ENCODE assay signal across 16 cellular contexts in the genomic region with DNA sequence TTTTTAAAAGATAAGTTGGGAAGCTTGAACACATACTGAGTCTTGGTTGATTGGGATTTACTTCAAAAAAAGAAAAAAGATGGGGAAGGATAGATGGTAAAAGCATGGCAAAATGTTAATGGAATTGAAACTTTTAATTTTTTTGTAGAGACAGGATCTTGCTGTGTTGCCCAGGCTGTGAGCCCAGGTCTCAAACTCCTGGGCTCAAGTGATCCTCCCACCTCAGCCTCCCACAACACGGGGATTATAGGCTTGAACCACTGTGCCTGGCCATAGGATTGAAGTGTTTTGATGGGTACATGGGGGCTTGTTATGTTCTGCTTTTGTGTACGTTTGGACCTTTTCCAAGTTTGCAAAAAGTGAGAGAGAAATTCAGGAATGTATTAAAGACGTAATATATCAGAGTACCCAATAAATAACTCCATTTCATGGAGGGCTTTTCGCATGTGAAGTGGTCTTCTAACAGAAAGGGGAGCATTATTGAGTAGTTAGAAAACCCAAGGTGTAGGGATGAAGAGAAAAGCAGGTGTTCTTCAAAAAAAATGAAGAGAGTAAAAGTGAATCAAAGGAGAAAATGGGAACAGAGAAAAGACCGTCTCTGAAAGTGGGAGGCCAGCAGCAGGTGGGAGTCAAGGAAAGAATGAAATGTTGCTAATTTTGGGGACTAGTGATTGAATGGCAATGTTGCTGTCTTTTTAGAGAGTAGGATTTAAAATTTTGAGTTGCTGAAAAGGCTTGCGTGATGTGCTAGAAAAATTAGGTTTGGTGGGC. TPM values are rescaled to one million over a fixed set of nuclear protein-coding genes. Genes with fewer than 3 reads are reported as not detected.
DNase-seq lines count a peak whose midpoint lies in the region; ATAC-seq and TF ChIP-seq lines count a peak whose summit lies in the region.
"Had no signal": no experiment of that assay in that cellular context is flagged by ENCODE, and none has a peak within 500 bp of the region (broad histone marks: within the 10 kb centered on the region; RNA-seq: fewer than 3 reads in every experiment).

No MANE protein-coding gene starts in this region.

- no peaks in the 10 kb centered on the region for H3K9me3 ChIP-seq in naive thymus-derived CD4-positive, alpha-beta T cell (ENCODE audit: control insufficient read depth in 2 of 3, low read length in 3 of 3)
- H3K9me3 ChIP-seq in upper lobe of left lung (no peaks in the 10 kb centered on the region), stomach (no peaks in the 10 kb centered on the region)
- H3K9me3 ChIP-seq: adrenal gland, left lung, MG63 had no signal

- DNase-seq in activated naive CD4-positive, alpha-beta T cell treated with anti-CD3 and anti-CD28 coated beads, Interleukin-2, amount 10 ng/mL, durations not matched to agents 7 days and 5 days, result no peak
- DNase-seq in activated naive CD4-positive, alpha-beta T cell treated with Interleukin-2 at 50 U/mL for 16 hours, result no peak
- DNase-seq in naive thymus-derived CD4-positive, alpha-beta T cell, result no peak
- no peak for DNase-seq in upper lobe of left lung
- DNase-seq in HUDEP-2 (lab: John Stamatoyannopoulos, UW; ENCODE audit: unreplicated experiment in 76 of 76), result no peak
- DNase-seq in stomach, result no peak
- DNase-seq: erythroblast, hippocampal formation, left lung, MG63, NCI-H2107, SIG-M5 had no signal

- peak overlapping the region; percentile 52 for H3K27ac ChIP-seq in naive thymus-derived CD4-positive, alpha-beta T cell (ENCODE audit: low read depth, low read length)
- H3K27ac ChIP-seq in upper lobe of left lung, result peak overlapping the region in 3 of 4 donors; percentile 1 to 74 (median 50)
- H3K27ac ChIP-seq in stomach, result peak overlapping the region in 1 of 5 donors; percentile 60

- peaks cover 26% of the 10 kb centered on the region for H3K36me3 Mint-ChIP-seq in activated naive CD4-positive, alpha-beta T cell treated with anti-CD3 and anti-CD28 coated beads, Interleukin-2, amount 10 ng/mL, durations not matched to agents 7 days and 5 days
- H3K36me3 Mint-ChIP-seq in activated naive CD8-positive, alpha-beta T cell, result peaks cover 5% of the 10 kb centered on the region
- peaks cover 4 to 42% (median 8%) of the 10 kb centered on the region in 5 donors for H3K36me3 Mint-ChIP-seq in naive thymus-derived CD4-positive, alpha-beta T cell

- H3K9me3 Mint-ChIP-seq in activated naive CD4-positive, alpha-beta T cell treated with anti-CD3 and anti-CD28 coated beads, Interleukin-2, amount 10 ng/mL, durations not matched to agents 7 days and 5 days, result no peaks in the 10 kb centered on the region
- H3K9me3 Mint-ChIP-seq in activated naive CD8-positive, alpha-beta T cell (ENCODE audit: low read depth), result no peaks in the 10 kb centered on the region
- no peaks in the 10 kb centered on the region for H3K9me3 Mint-ChIP-seq in naive thymus-derived CD4-positive, alpha-beta T cell
- H3K9me3 Mint-ChIP-seq: neural crest cell had no signal

- TF ChIP-seq POLR2A in upper lobe of left lung (IDR thresholded peaks at IDR 0.05) (no peak), stomach (IDR thresholded peaks at IDR 0.05) (no peak)

- H3K27me3 Mint-ChIP-seq in activated naive CD4-positive, alpha-beta T cell treated with anti-CD3 and anti-CD28 coated beads, Interleukin-2, amount 10 ng/mL, durations not matched to agents 7 days and 5 days, result no peaks in the 10 kb centered on the region
- H3K27me3 Mint-ChIP-seq in activated naive CD8-positive, alpha-beta T cell, result no peaks in the 10 kb centered on the region
- H3K27me3 Mint-ChIP-seq in naive thymus-derived CD4-positive, alpha-beta T cell, result no peaks in the 10 kb centered on the region

- TF ChIP-seq CTCF in upper lobe of left lung (IDR thresholded peaks at IDR 0.05) (no peak), stomach (IDR thresholded peaks at IDR 0.05) (no peak)

- TF ChIP-seq EP300 in upper lobe of left lung (IDR thresholded peaks at IDR 0.05), result no peak
- TF ChIP-seq EP300 in stomach (IDR thresholded peaks at IDR 0.05), result no peak

- no peak overlapping the region for H3K4me3 ChIP-seq in naive thymus-derived CD4-positive, alpha-beta T cell (ENCODE audit: low read length)
- H3K4me3 ChIP-seq in upper lobe of left lung (no peak overlapping the region), stomach (no peak overlapping the region)
- H3K4me3 ChIP-seq: adrenal gland, left lung, MG63 had no signal

- 91 to 92% methylated on average over 6 of the region's 6 CpGs for WGBS in upper lobe of left lung, 2 donors
- WGBS in stomach, 5 donors, result 92 to 96% (median 94%) methylated on average over 6 of the region's 6 CpGs

- peak overlapping the region; percentile 30 for H3K27ac Mint-ChIP-seq in activated naive CD4-positive, alpha-beta T cell treated with anti-CD3 and anti-CD28 coated beads, Interleukin-2, amount 10 ng/mL, durations not matched to agents 7 days and 5 days
- peak overlapping the region; percentile 86 for H3K27ac Mint-ChIP-seq in activated naive CD8-positive, alpha-beta T cell
- peak overlapping the region in 8 of 9 donors; percentile 78 to 99 (median 96) for H3K27ac Mint-ChIP-seq in naive thymus-derived CD4-positive, alpha-beta T cell

- intact Hi-C loops in naive thymus-derived CD4-positive, alpha-beta T cell (cut with micrococcal nuclease), result loop anchor here in 1 of 2 donors (2.0 kb wide), 1 partner anchor 39 kb away; no protein-coding TSS in a partner anchor
- intact Hi-C loops in stomach (cut with DNase I; ENCODE audit: low total_unique reads), result no loop called here

- no peaks in the 10 kb centered on the region for H3K27me3 ChIP-seq in naive thymus-derived CD4-positive, alpha-beta T cell (ENCODE audit: control insufficient read depth in 2 of 2, insufficient read depth in 2 of 2, low read length in 2 of 2)
- H3K27me3 ChIP-seq in upper lobe of left lung (no peaks in the 10 kb centered on the region), stomach (no peaks in the 10 kb centered on the region)
- H3K27me3 ChIP-seq: adrenal gland, left lung, MG63 had no signal

- H3K4me1 ChIP-seq in naive thymus-derived CD4-positive, alpha-beta T cell (ENCODE audit: control insufficient read depth in 2 of 2, insufficient read depth in 2 of 2, low read length in 2 of 2), result peaks cover 8 to 36% of the 10 kb centered on the region in 2 donors
- H3K4me1 ChIP-seq in upper lobe of left lung, result peaks cover 6 to 51% (median 20%) of the 10 kb centered on the region in 4 donors
- H3K4me1 ChIP-seq in stomach, result peaks cover 10 to 28% (median 24%) of the 10 kb centered on the region in 4 donors

- no peak for ATAC-seq in naive thymus-derived CD4-positive, alpha-beta T cell
- ATAC-seq in upper lobe of left lung (ENCODE audit: low FRiP score in 2 of 2) (no peak), GM21528 (IDR thresholded peaks at IDR 0.05; ENCODE audit: low FRiP score, unreplicated experiment) (no peak)

- no peak overlapping the region for H3K4me3 Mint-ChIP-seq in activated naive CD4-positive, alpha-beta T cell treated with anti-CD3 and anti-CD28 coated beads, Interleukin-2, amount 10 ng/mL, durations not matched to agents 7 days and 5 days
- peak overlapping the region; percentile 54 for H3K4me3 Mint-ChIP-seq in activated naive CD8-positive, alpha-beta T cell
- H3K4me3 Mint-ChIP-seq in naive thymus-derived CD4-positive, alpha-beta T cell, result peak overlapping the region in 9 of 10 donors; percentile 45 to 87 (median 62)
- H3K4me3 Mint-ChIP-seq: neural crest cell had no signal

- peaks cover 0 to 8% (median 3%) of the 10 kb centered on the region in 3 experiments for H3K36me3 ChIP-seq in naive thymus-derived CD4-positive, alpha-beta T cell (ENCODE audit: control insufficient read depth in 2 of 3, insufficient read depth in 3 of 3, low read length in 3 of 3)
- H3K36me3 ChIP-seq in upper lobe of left lung, result peaks cover 0 to 13% (median 0%) of the 10 kb centered on the region in 4 donors
- peaks cover 0 to 13% (median 4%) of the 10 kb centered on the region in 4 donors for H3K36me3 ChIP-seq in stomach
- H3K36me3 ChIP-seq: adrenal gland had no signal

- POLR2A ChIA-PET in naive thymus-derived CD4-positive, alpha-beta T cell (lab: Charles Lee), result interaction anchor here (1.8 kb wide), 1 partner anchor 35 kb away, joined by 4 read pairs; no protein-coding TSS in a partner anchor

- CTCF ChIA-PET in activated naive CD4-positive, alpha-beta T cell treated with anti-CD3 and anti-CD28 coated beads, Interleukin-2, amount 10 ng/mL, durations not matched to agents 7 days and 5 days (lab: Charles Lee), result no interaction called here
- CTCF ChIA-PET in naive thymus-derived CD4-positive, alpha-beta T cell (lab: Charles Lee), result no interaction called here

- H3K4me1 Mint-ChIP-seq in activated naive CD4-positive, alpha-beta T cell treated with anti-CD3 and anti-CD28 coated beads, Interleukin-2, amount 10 ng/mL, durations not matched to agents 7 days and 5 days, result peaks cover 41% of the 10 kb centered on the region
- peaks cover 66% of the 10 kb centered on the region for H3K4me1 Mint-ChIP-seq in activated naive CD8-positive, alpha-beta T cell (ENCODE audit: low read depth)
- peaks cover 15 to 82% (median 77%) of the 10 kb centered on the region in 7 donors for H3K4me1 Mint-ChIP-seq in naive thymus-derived CD4-positive, alpha-beta T cell

RNA-seq across cellular contexts. Expression of a gene that starts 55.2 kb away (rescaled TPM):
- 10 to 100 TPM; 11.7 to 57.2 (median 38.0) TPM for total RNA-seq in naive thymus-derived CD4-positive, alpha-beta T cell
- 1 to 10 TPM; 5.3 to 9.0 TPM for polyA plus RNA-seq in naive thymus-derived CD4-positive, alpha-beta T cell
- total RNA-seq in upper lobe of left lung (10 to 100 TPM; 18.2 to 36.7 (median 28.1) TPM), stomach (10 to 100 TPM; 12.9 to 60.7 (median 20.1) TPM)
- polyA plus RNA-seq in stomach, result 1 to 10 TPM; 2.1 to 3.6 (median 3.5) TPM

RNA-seq across cellular contexts. Expression of a gene that starts 55.4 kb away (rescaled TPM):
- 100 to 1,000 TPM in 3 of 5 experiments, 10 to 100 TPM in 2; 96.5 to 750 (median 104) TPM for total RNA-seq in naive thymus-derived CD4-positive, alpha-beta T cell
- 100 to 1,000 TPM; 123 to 170 TPM for polyA plus RNA-seq in naive thymus-derived CD4-positive, alpha-beta T cell
- total RNA-seq in upper lobe of left lung (100 to 1,000 TPM in 4 of 6 donors, 10 to 100 TPM in 2; 90.4 to 198 (median 128) TPM), stomach (100 to 1,000 TPM in 4 of 5 donors, 10 to 100 TPM in 1; 93.2 to 306 (median 110) TPM)
- polyA plus RNA-seq in stomach, result 10 to 100 TPM; 66.1 to 80.9 (median 67.8) TPM

Comparison
In these comparisons a context has a peak if more than half of its experiments do, and no peak if none do; other contexts are left out.
1. H3K27ac Mint-ChIP-seq: peak in every context shown above with its lines; median percentile 96 in naive thymus-derived CD4-positive, alpha-beta T cell; 86 in activated naive CD8-positive, alpha-beta T cell; 30 in activated naive CD4-positive, alpha-beta T cell treated with anti-CD3 and anti-CD28 coated beads, Interleukin-2, amount 10 ng/mL, durations not matched to agents 7 days and 5 days.